In the genomic region with DNA sequence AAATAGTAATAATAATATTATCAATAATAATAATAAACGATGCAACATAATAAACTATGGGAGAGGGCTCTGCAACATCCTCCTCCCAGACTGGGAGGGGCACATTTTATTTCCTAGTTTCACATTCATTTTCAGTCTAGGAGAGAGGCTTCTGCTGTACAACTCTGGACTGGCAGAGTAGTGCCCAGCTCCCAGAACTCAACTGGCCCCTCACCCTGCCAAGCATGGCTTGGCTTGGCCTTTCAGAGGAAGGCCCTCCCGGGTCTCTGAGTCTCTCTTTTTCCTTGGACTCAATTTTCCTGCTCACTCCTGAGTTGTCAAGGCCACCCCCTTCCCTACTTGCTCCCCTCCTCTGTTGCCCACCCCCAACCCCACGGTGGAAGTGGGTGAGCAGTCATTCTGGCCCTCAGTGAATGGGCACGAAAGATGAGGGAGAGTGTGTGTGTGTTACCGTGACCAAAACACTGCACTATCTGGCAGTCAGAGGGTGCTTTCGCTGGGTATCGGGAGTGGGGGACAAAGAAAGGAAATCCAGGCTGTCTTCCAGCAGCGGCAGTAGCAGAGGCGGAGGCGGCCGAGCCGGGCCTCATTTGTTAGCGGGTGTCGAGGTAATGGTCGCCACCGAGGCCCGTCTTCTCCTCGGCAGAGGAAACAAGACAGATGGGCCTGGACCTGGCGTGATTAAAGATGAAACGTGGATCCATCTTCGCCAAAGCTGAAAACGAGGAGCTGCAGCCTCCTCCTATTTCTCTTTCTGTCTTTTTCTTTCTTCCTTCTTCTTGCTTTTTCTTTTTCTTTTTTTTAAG, we compare ENCODE assay signal across 1 cellular context.
TF ChIP-seq lines count a peak whose summit lies in the region.

No MANE protein-coding gene starts in this region.

TF ChIP-seq in HEK293, 187 proteins besides CTCF, POLR2A, EP300 and RAD21 (continued from another document):
- TF ChIP-seq, protein P1, sequence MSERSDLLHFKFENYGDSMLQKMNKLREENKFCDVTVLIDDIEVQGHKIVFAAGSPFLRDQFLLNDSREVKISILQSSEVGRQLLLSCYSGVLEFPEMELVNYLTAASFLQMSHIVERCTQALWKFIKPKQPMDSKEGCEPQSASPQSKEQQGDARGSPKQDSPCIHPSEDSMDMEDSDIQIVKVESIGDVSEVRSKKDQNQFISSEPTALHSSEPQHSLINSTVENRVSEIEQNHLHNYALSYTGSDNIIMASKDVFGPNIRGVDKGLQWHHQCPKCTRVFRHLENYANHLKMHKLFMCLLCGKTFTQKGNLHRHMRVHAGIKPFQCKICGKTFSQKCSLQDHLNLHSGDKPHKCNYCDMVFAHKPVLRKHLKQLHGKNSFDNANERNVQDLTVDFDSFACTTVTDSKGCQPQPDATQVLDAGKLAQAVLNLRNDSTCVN (tag by site-specific recombination; optimal IDR thresholded peaks at IDR 0.05): no peak
- TF ChIP-seq, protein P2, sequence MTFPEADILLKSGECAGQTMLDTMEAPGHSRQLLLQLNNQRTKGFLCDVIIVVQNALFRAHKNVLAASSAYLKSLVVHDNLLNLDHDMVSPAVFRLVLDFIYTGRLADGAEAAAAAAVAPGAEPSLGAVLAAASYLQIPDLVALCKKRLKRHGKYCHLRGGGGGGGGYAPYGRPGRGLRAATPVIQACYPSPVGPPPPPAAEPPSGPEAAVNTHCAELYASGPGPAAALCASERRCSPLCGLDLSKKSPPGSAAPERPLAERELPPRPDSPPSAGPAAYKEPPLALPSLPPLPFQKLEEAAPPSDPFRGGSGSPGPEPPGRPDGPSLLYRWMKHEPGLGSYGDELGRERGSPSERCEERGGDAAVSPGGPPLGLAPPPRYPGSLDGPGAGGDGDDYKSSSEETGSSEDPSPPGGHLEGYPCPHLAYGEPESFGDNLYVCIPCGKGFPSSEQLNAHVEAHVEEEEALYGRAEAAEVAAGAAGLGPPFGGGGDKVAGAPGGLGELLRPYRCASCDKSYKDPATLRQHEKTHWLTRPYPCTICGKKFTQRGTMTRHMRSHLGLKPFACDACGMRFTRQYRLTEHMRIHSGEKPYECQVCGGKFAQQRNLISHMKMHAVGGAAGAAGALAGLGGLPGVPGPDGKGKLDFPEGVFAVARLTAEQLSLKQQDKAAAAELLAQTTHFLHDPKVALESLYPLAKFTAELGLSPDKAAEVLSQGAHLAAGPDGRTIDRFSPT (tag by site-specific recombination; IDR thresholded peaks at IDR 0.05): peak; percentile 32; the same call in 1 of the 2 replicates
- TF ChIP-seq ZNF510 (tag by site-specific recombination; IDR thresholded peaks at IDR 0.05; ENCODE audit: insufficient replicate concordance): no peak
- TF ChIP-seq, protein P3, sequence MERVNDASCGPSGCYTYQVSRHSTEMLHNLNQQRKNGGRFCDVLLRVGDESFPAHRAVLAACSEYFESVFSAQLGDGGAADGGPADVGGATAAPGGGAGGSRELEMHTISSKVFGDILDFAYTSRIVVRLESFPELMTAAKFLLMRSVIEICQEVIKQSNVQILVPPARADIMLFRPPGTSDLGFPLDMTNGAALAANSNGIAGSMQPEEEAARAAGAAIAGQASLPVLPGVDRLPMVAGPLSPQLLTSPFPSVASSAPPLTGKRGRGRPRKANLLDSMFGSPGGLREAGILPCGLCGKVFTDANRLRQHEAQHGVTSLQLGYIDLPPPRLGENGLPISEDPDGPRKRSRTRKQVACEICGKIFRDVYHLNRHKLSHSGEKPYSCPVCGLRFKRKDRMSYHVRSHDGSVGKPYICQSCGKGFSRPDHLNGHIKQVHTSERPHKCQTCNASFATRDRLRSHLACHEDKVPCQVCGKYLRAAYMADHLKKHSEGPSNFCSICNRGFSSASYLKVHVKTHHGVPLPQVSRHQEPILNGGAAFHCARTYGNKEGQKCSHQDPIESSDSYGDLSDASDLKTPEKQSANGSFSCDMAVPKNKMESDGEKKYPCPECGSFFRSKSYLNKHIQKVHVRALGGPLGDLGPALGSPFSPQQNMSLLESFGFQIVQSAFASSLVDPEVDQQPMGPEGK (tag by site-specific recombination; IDR thresholded peaks at IDR 0.05): 0 out of 2 replicates have a peak, but pooled peaks have one; percentile 23
